ENCODE assay signal across 2 cellular contexts in the genomic region with DNA sequence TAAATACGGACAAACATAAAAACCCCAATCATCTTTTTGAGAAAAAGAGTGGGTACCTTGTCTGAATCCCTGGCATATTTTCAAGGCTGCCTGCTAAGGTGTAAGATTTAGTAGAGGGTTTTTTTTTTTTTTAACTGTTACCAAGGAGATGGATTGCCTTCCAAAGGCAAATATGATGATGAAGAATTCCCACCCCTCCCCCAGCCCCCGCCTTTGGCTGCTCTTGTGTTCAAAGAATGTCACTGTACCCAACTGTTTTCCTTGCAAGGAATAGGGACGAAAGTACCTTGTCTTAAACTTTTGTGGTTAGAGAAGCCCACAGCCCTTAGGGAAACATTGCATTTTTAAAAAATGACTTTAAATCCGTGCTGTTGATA.
TF ChIP-seq lines count a peak whose summit lies in the region.

No MANE protein-coding gene starts in this region.

TF ChIP-seq in A549, 52 proteins besides CTCF, POLR2A, EP300 and RAD21:
- TF ChIP-seq HEYL (CRISPR knock-in tag; IDR thresholded peaks at IDR 0.05) (0 out of 2 replicates have a peak, but pooled peaks have one; percentile 25), ESRRA (IDR thresholded peaks at IDR 0.05; ENCODE audit: borderline replicate concordance, low read length) (no peak)

TF ChIP-seq in H1, 55 proteins besides CTCF, POLR2A, EP300 and RAD21:
- TF ChIP-seq E2F6 (IDR thresholded peaks at IDR 0.05) (no peak), KDM1A (IDR thresholded peaks at IDR 0.05; ENCODE audit: borderline replicate concordance, low read length) (no peak), USF2 (IDR thresholded peaks at IDR 0.05; ENCODE audit: low read length) (no peak), TEAD4 (IDR thresholded peaks at IDR 0.05; ENCODE audit: low read depth, low read length) (no peak), JUND (IDR thresholded peaks at IDR 0.05; ENCODE audit: low read length) (no peak), CHD2 (IDR thresholded peaks at IDR 0.05; ENCODE audit: low read length) (no peak), ASH2L (IDR thresholded peaks at IDR 0.05; ENCODE audit: low read length) (no peak), TAF1 (IDR thresholded peaks at IDR 0.05; ENCODE audit: low read depth, low read length) (no peak)
- TF ChIP-seq, protein P1, sequence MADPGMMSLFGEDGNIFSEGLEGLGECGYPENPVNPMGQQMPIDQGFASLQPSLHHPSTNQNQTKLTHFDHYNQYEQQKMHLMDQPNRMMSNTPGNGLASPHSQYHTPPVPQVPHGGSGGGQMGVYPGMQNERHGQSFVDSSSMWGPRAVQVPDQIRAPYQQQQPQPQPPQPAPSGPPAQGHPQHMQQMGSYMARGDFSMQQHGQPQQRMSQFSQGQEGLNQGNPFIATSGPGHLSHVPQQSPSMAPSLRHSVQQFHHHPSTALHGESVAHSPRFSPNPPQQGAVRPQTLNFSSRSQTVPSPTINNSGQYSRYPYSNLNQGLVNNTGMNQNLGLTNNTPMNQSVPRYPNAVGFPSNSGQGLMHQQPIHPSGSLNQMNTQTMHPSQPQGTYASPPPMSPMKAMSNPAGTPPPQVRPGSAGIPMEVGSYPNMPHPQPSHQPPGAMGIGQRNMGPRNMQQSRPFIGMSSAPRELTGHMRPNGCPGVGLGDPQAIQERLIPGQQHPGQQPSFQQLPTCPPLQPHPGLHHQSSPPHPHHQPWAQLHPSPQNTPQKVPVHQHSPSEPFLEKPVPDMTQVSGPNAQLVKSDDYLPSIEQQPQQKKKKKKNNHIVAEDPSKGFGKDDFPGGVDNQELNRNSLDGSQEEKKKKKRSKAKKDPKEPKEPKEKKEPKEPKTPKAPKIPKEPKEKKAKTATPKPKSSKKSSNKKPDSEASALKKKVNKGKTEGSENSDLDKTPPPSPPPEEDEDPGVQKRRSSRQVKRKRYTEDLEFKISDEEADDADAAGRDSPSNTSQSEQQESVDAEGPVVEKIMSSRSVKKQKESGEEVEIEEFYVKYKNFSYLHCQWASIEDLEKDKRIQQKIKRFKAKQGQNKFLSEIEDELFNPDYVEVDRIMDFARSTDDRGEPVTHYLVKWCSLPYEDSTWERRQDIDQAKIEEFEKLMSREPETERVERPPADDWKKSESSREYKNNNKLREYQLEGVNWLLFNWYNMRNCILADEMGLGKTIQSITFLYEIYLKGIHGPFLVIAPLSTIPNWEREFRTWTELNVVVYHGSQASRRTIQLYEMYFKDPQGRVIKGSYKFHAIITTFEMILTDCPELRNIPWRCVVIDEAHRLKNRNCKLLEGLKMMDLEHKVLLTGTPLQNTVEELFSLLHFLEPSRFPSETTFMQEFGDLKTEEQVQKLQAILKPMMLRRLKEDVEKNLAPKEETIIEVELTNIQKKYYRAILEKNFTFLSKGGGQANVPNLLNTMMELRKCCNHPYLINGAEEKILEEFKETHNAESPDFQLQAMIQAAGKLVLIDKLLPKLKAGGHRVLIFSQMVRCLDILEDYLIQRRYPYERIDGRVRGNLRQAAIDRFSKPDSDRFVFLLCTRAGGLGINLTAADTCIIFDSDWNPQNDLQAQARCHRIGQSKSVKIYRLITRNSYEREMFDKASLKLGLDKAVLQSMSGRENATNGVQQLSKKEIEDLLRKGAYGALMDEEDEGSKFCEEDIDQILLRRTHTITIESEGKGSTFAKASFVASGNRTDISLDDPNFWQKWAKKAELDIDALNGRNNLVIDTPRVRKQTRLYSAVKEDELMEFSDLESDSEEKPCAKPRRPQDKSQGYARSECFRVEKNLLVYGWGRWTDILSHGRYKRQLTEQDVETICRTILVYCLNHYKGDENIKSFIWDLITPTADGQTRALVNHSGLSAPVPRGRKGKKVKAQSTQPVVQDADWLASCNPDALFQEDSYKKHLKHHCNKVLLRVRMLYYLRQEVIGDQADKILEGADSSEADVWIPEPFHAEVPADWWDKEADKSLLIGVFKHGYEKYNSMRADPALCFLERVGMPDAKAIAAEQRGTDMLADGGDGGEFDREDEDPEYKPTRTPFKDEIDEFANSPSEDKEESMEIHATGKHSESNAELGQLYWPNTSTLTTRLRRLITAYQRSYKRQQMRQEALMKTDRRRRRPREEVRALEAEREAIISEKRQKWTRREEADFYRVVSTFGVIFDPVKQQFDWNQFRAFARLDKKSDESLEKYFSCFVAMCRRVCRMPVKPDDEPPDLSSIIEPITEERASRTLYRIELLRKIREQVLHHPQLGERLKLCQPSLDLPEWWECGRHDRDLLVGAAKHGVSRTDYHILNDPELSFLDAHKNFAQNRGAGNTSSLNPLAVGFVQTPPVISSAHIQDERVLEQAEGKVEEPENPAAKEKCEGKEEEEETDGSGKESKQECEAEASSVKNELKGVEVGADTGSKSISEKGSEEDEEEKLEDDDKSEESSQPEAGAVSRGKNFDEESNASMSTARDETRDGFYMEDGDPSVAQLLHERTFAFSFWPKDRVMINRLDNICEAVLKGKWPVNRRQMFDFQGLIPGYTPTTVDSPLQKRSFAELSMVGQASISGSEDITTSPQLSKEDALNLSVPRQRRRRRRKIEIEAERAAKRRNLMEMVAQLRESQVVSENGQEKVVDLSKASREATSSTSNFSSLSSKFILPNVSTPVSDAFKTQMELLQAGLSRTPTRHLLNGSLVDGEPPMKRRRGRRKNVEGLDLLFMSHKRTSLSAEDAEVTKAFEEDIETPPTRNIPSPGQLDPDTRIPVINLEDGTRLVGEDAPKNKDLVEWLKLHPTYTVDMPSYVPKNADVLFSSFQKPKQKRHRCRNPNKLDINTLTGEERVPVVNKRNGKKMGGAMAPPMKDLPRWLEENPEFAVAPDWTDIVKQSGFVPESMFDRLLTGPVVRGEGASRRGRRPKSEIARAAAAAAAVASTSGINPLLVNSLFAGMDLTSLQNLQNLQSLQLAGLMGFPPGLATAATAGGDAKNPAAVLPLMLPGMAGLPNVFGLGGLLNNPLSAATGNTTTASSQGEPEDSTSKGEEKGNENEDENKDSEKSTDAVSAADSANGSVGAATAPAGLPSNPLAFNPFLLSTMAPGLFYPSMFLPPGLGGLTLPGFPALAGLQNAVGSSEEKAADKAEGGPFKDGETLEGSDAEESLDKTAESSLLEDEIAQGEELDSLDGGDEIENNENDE (IDR thresholded peaks at IDR 0.05; ENCODE audit: insufficient replicate concordance, low read length): no peak
TF ChIP-seq in H1: peak in this region for 0.
